Comparison of ENCODE assay signal across 9 cellular contexts in genomic region chr20:24781061-24781980, GRCh38.
A peak's percentile ranks its signal among the peaks of the same experiment; 100 is the strongest.
DNase-seq lines count a peak whose midpoint lies in the region; ATAC-seq and TF ChIP-seq lines count a peak whose summit lies in the region.
"Had no signal": no experiment of that assay in that cellular context is flagged by ENCODE, and none has a peak within 500 bp of the region (broad histone marks: within the 10 kb centered on the region; RNA-seq: fewer than 3 reads in every experiment).

No MANE protein-coding gene starts in this region.

- no peak overlapping the region for H3K4me2 ChIP-seq in DOHH2 (ENCODE audit: low read length)

- CTCF ChIA-PET in CD8-positive, alpha-beta T cell (lab: Charles Lee), result interaction anchor here (0.6 kb wide), 1 partner anchor 918 kb away, joined by 4 read pairs; no protein-coding TSS in a partner anchor

- H3K4me1 Mint-ChIP-seq in stimulated activated naive CD8-positive, alpha-beta T cell treated with anti-CD3 and anti-CD28 coated beads, Interleukin-15, amount 100 ng/mL, for 72 hours, result peaks cover 9% of the 10 kb centered on the region
- H3K4me1 Mint-ChIP-seq in CD8-positive, alpha-beta T cell (ENCODE audit: low read depth), result peaks cover 2% of the 10 kb centered on the region

- no peaks in the 10 kb centered on the region for H3K9me2 ChIP-seq in DOHH2 (replicated peaks; ENCODE audit: control insufficient read depth, low read length)

- intact Hi-C loops in right cardiac atrium (cut with DNase I), result loop anchor here in 2 of 4 donors (5.0 to 10.0 kb wide), 3 partner anchors 477 to 627 kb away; no protein-coding TSS in a partner anchor
- intact Hi-C loops in CD8-positive, alpha-beta T cell (cut with DNase I, micrococcal nuclease), result loop anchor here in 1 of 2 experiments (10.0 kb wide), 1 partner anchor 283 kb away; no protein-coding TSS in a partner anchor

- no peaks in the 10 kb centered on the region for H3K9me3 ChIP-seq in DOHH2 (ENCODE audit: control insufficient read depth, insufficient read depth, low read length)
- no peaks in the 10 kb centered on the region for H3K9me3 ChIP-seq in right cardiac atrium (ENCODE audit: control insufficient read depth, low read length)
- no peaks in the 10 kb centered on the region for H3K9me3 ChIP-seq in CD8-positive, alpha-beta T cell (ENCODE audit: low read length)

- H3F3A ChIP-seq in DOHH2 (ENCODE audit: control insufficient read depth, insufficient read depth), result no peaks in the 10 kb centered on the region

- no peaks in the 10 kb centered on the region for H3K36me3 ChIP-seq in DOHH2 (ENCODE audit: control insufficient read depth, low read length)
- no peaks in the 10 kb centered on the region for H3K36me3 ChIP-seq in CD8-positive, alpha-beta T cell (ENCODE audit: insufficient read depth, low read length)

- H3K36me3 Mint-ChIP-seq in CD8-positive, alpha-beta T cell, result no peaks in the 10 kb centered on the region

- H4K20me1 ChIP-seq in DOHH2 (ENCODE audit: control insufficient read depth, insufficient read depth, low read depth, low read length), result no peaks in the 10 kb centered on the region

- POLR2A ChIA-PET in CD8-positive, alpha-beta T cell (lab: Charles Lee), result no interaction called here

- H3K27ac Mint-ChIP-seq in stimulated activated naive CD8-positive, alpha-beta T cell treated with anti-CD3 and anti-CD28 coated beads, Interleukin-15, amount 100 ng/mL, for 72 hours, result no peak overlapping the region
- no peak overlapping the region for H3K27ac Mint-ChIP-seq in CD8-positive, alpha-beta T cell

- H3K27me3 Mint-ChIP-seq in stimulated activated naive CD8-positive, alpha-beta T cell treated with anti-CD3 and anti-CD28 coated beads, Interleukin-15, amount 100 ng/mL, for 72 hours, result peaks cover 46% of the 10 kb centered on the region
- peaks cover 7% of the 10 kb centered on the region for H3K27me3 Mint-ChIP-seq in CD8-positive, alpha-beta T cell (ENCODE audit: low read depth)

- peak; percentile 41 for TF ChIP-seq CTCF in DOHH2 (IDR thresholded peaks at IDR 0.05; ENCODE audit: low read depth, low read length, poor library complexity, severe bottlenecking)
- no peak for TF ChIP-seq CTCF in CD8-positive, alpha-beta T cell (IDR thresholded peaks at IDR 0.05)

- H3K4me3 ChIP-seq in DOHH2 (ENCODE audit: low read length), result no peak overlapping the region
- no peak overlapping the region for H3K4me3 ChIP-seq in right cardiac atrium (ENCODE audit: low read length)
- H3K4me3 ChIP-seq in CD8-positive, alpha-beta T cell (ENCODE audit: low read depth, low read length), result no peak overlapping the region
- H3K4me3 ChIP-seq: lung had no signal

- H3K4me1 ChIP-seq in DOHH2 (ENCODE audit: control insufficient read depth, low read length) (no peaks in the 10 kb centered on the region), right cardiac atrium (ENCODE audit: control insufficient read depth, insufficient read depth, low read length) (no peaks in the 10 kb centered on the region)
- no peaks in the 10 kb centered on the region for H3K4me1 ChIP-seq in CD8-positive, alpha-beta T cell (ENCODE audit: insufficient read depth, low read length)

- peaks cover 9% of the 10 kb centered on the region; the same call in 1 of the 2 replicates for H3K27me3 ChIP-seq in DOHH2 (ENCODE audit: control insufficient read depth, low read length)
- no peaks in the 10 kb centered on the region for H3K27me3 ChIP-seq in right cardiac atrium (ENCODE audit: control insufficient read depth, insufficient read depth)
- no peaks in the 10 kb centered on the region for H3K27me3 ChIP-seq in CD8-positive, alpha-beta T cell (ENCODE audit: insufficient read depth, low read length)

- no peak overlapping the region for H3K4me3 Mint-ChIP-seq in stimulated activated naive CD8-positive, alpha-beta T cell treated with anti-CD3 and anti-CD28 coated beads, Interleukin-15, amount 100 ng/mL, for 72 hours
- no peak overlapping the region for H3K4me3 Mint-ChIP-seq in CD8-positive, alpha-beta T cell

- 69% methylated on average over 13 of the region's 13 CpGs for WGBS in right cardiac atrium

- DNase-seq in HT-29 (ENCODE audit: low spot score) (peak; percentile 16), right cardiac atrium (peak in 1 of 3 donors; percentile 68)
- peak; percentile 14 to 16 for DNase-seq in activated CD4-positive, alpha-beta T cell treated with anti-CD3 and anti-CD28 coated beads, Interleukin-2, amount 50 U/mL, for 48 hours
- DNase-seq in stimulated activated naive CD8-positive, alpha-beta T cell treated with anti-CD3 and anti-CD28 coated beads, Interleukin-15, amount 100 ng/mL, for 72 hours, result peak in 1 of 2 donors; percentile 18
- no peak for DNase-seq in CD8-positive, alpha-beta T cell
- DNase-seq in activated naive CD4-positive, alpha-beta T cell treated with Interleukin-2 at 50 U/mL for 16 hours, result no peak

- no peaks in the 10 kb centered on the region for H3K79me2 ChIP-seq in DOHH2 (ENCODE audit: control insufficient read depth, low read length)

- H3K27ac ChIP-seq in DOHH2 (ENCODE audit: low read depth, low read length) (no peak overlapping the region), right cardiac atrium (ENCODE audit: low read length) (no peak overlapping the region)
- no peak overlapping the region for H3K27ac ChIP-seq in CD8-positive, alpha-beta T cell (ENCODE audit: low read depth, low read length)

- peaks cover 0 to 5% of the 10 kb centered on the region in 2 donors for H3K9me3 Mint-ChIP-seq in stimulated activated naive CD8-positive, alpha-beta T cell treated with anti-CD3 and anti-CD28 coated beads, Interleukin-15, amount 100 ng/mL, for 72 hours
- H3K9me3 Mint-ChIP-seq in CD8-positive, alpha-beta T cell, result no peaks in the 10 kb centered on the region

- ATAC-seq in right cardiac atrium (peak; percentile 56 to 62), HG03457 (IDR thresholded peaks at IDR 0.05; ENCODE audit: unreplicated experiment) (no peak)
- ATAC-seq in stimulated activated naive CD8-positive, alpha-beta T cell treated with anti-CD3 and anti-CD28 coated beads, Interleukin-15, amount 100 ng/mL, for 72 hours, result peak; percentile 65
- no peak for ATAC-seq in CD8-positive, alpha-beta T cell

Comparison
In these comparisons a context has a peak if more than half of its experiments do, and no peak if none do; other contexts are left out.
1. DNase-seq: peak in HT-29 (single experiment) and activated CD4-positive, alpha-beta T cell treated with anti-CD3 and anti-CD28 coated beads, Interleukin-2, amount 50 U/mL, for 48 hours (2 of 2); none in CD8-positive, alpha-beta T cell (0 of 7) and activated naive CD4-positive, alpha-beta T cell treated with Interleukin-2 at 50 U/mL for 16 hours (single experiment).
2. ATAC-seq: peak in right cardiac atrium (2 of 2) and stimulated activated naive CD8-positive, alpha-beta T cell treated with anti-CD3 and anti-CD28 coated beads, Interleukin-15, amount 100 ng/mL, for 72 hours (single experiment); none in CD8-positive, alpha-beta T cell (single experiment) and HG03457 (single experiment).